Comparison of ENCODE assay signal across 8 cellular contexts in genomic region chr2:134460583-134460998, GRCh38.
DNase-seq lines count a peak whose midpoint lies in the region; ATAC-seq and TF ChIP-seq lines count a peak whose summit lies in the region.

No MANE protein-coding gene starts in this region.

- no peaks in the 10 kb centered on the region for H3K36me3 ChIP-seq in CD8-positive, alpha-beta memory T cell (ENCODE audit: insufficient read depth, low read length)

- H3K27ac ChIP-seq in CD8-positive, alpha-beta memory T cell (ENCODE audit: low read depth, low read length): no peak overlapping the region

- peaks cover 0 to 5% (median 0%) of the 10 kb centered on the region in 3 donors for H3K36me3 Mint-ChIP-seq in CD8-positive, alpha-beta memory T cell
- no peaks in the 10 kb centered on the region for H3K36me3 Mint-ChIP-seq in osteocyte (ENCODE audit: unreplicated experiment)
- no peaks in the 10 kb centered on the region for H3K36me3 Mint-ChIP-seq in activated T-helper 2 cell treated with anti-CD3 and anti-CD28 coated beads, Interferon-gamma antibody, Interleukin-2, Interleukin-4, amounts not matched to agents 10 μg/mL and 5 μg/mL and 100 μg/mL, durations not matched to agents 14 hours and 24 hours and 36 hours (ENCODE audit: low read depth)

- no peaks in the 10 kb centered on the region for H3K27me3 ChIP-seq in CD8-positive, alpha-beta memory T cell (ENCODE audit: insufficient read depth, low read length, poor library complexity, severe bottlenecking)

- intact Hi-C loops in activated T-helper 2 cell treated with anti-CD3 and anti-CD28 coated beads, Interferon-gamma antibody, Interleukin-2, Interleukin-4, amounts not matched to agents 10 μg/mL and 5 μg/mL and 100 μg/mL, durations not matched to agents 14 hours and 24 hours and 36 hours (cut with micrococcal nuclease): loop anchor here (10.0 kb wide), 1 partner anchor 324 kb away; no protein-coding TSS in a partner anchor

- DNase-seq in CD8-positive, alpha-beta memory T cell: peak in 3 of 5 donors; percentile 5 to 57 (median 11)
- peak; percentile 68 for DNase-seq in NCI-H2227 treated with DMSO at 0.1 percent for 48 hours (lab: John Stamatoyannopoulos, UW)
- DNase-seq in activated CD8-positive, alpha-beta memory T cell treated with anti-CD3 and anti-CD28 coated beads, Interleukin-2, amount 50 U/mL, for 4 hours: peak; percentile 25
- DNase-seq in globus pallidus (ENCODE audit: low spot score): peak; percentile 54
- DNase-seq in osteocyte (ENCODE audit: extremely low spot score, unreplicated experiment): no peak
- no peak for DNase-seq in activated T-helper 2 cell treated with anti-CD3 and anti-CD28 coated beads, Interferon-gamma antibody, Interleukin-2, Interleukin-4, amounts not matched to agents 10 μg/mL and 5 μg/mL and 100 μg/mL, durations not matched to agents 14 hours and 24 hours and 36 hours (ENCODE audit: low spot score)

- peak; percentile 74 for ATAC-seq in GM18909 (IDR thresholded peaks at IDR 0.05; ENCODE audit: poor library complexity, unreplicated experiment)
- peak; percentile 73 for ATAC-seq in HG03139 (IDR thresholded peaks at IDR 0.05; ENCODE audit: unreplicated experiment)

- peak; percentile 64 for TF ChIP-seq CTCF in osteocyte (IDR thresholded peaks at IDR 0.05)

- H3K27me3 Mint-ChIP-seq in CD8-positive, alpha-beta memory T cell: peaks cover 0 to under 1% of the 10 kb centered on the region in 2 donors
- H3K27me3 Mint-ChIP-seq in osteocyte (ENCODE audit: unreplicated experiment): no peaks in the 10 kb centered on the region
- H3K27me3 Mint-ChIP-seq in activated T-helper 2 cell treated with anti-CD3 and anti-CD28 coated beads, Interferon-gamma antibody, Interleukin-2, Interleukin-4, amounts not matched to agents 10 μg/mL and 5 μg/mL and 100 μg/mL, durations not matched to agents 14 hours and 24 hours and 36 hours (ENCODE audit: low read depth): no peaks in the 10 kb centered on the region

- H3K9me3 Mint-ChIP-seq in CD8-positive, alpha-beta memory T cell: no peaks in the 10 kb centered on the region
- no peaks in the 10 kb centered on the region for H3K9me3 Mint-ChIP-seq in osteocyte (ENCODE audit: unreplicated experiment)
- H3K9me3 Mint-ChIP-seq in activated T-helper 2 cell treated with anti-CD3 and anti-CD28 coated beads, Interferon-gamma antibody, Interleukin-2, Interleukin-4, amounts not matched to agents 10 μg/mL and 5 μg/mL and 100 μg/mL, durations not matched to agents 14 hours and 24 hours and 36 hours: no peaks in the 10 kb centered on the region

- H3K4me3 Mint-ChIP-seq in CD8-positive, alpha-beta memory T cell: no peak overlapping the region
- H3K4me3 Mint-ChIP-seq in osteocyte (ENCODE audit: unreplicated experiment): no peak overlapping the region
- no peak overlapping the region for H3K4me3 Mint-ChIP-seq in activated T-helper 2 cell treated with anti-CD3 and anti-CD28 coated beads, Interferon-gamma antibody, Interleukin-2, Interleukin-4, amounts not matched to agents 10 μg/mL and 5 μg/mL and 100 μg/mL, durations not matched to agents 14 hours and 24 hours and 36 hours (ENCODE audit: low read depth)

- CTCF ChIA-PET in CD8-positive, alpha-beta memory T cell (lab: Charles Lee): interaction anchor here (0.9 to 1.0 kb wide), 2 partner anchors 10 to 440 kb away, joined by 3 to 4 read pairs; no protein-coding TSS in a partner anchor

- no peak overlapping the region for H3K27ac Mint-ChIP-seq in CD8-positive, alpha-beta memory T cell
- no peak overlapping the region for H3K27ac Mint-ChIP-seq in osteocyte (ENCODE audit: unreplicated experiment)
- H3K27ac Mint-ChIP-seq in activated T-helper 2 cell treated with anti-CD3 and anti-CD28 coated beads, Interferon-gamma antibody, Interleukin-2, Interleukin-4, amounts not matched to agents 10 μg/mL and 5 μg/mL and 100 μg/mL, durations not matched to agents 14 hours and 24 hours and 36 hours: no peak overlapping the region

- no peaks in the 10 kb centered on the region for H3K4me1 ChIP-seq in CD8-positive, alpha-beta memory T cell (ENCODE audit: insufficient read depth, low read length)

- H3K4me3 ChIP-seq in CD8-positive, alpha-beta memory T cell (ENCODE audit: low read length): no peak overlapping the region

- POLR2A ChIA-PET in CD8-positive, alpha-beta memory T cell (lab: Charles Lee): no interaction called here

- H3K9me3 ChIP-seq in CD8-positive, alpha-beta memory T cell (ENCODE audit: low read length): no peaks in the 10 kb centered on the region

- H3K4me1 Mint-ChIP-seq in CD8-positive, alpha-beta memory T cell: no peaks in the 10 kb centered on the region
- H3K4me1 Mint-ChIP-seq in osteocyte (ENCODE audit: unreplicated experiment): no peaks in the 10 kb centered on the region
- H3K4me1 Mint-ChIP-seq in activated T-helper 2 cell treated with anti-CD3 and anti-CD28 coated beads, Interferon-gamma antibody, Interleukin-2, Interleukin-4, amounts not matched to agents 10 μg/mL and 5 μg/mL and 100 μg/mL, durations not matched to agents 14 hours and 24 hours and 36 hours (ENCODE audit: low read depth): no peaks in the 10 kb centered on the region

Comparison
In these comparisons a context has a peak if more than half of its experiments do, and no peak if none do; other contexts are left out.
1. DNase-seq: peak in CD8-positive, alpha-beta memory T cell (3 of 5), NCI-H2227 treated with DMSO at 0.1 percent for 48 hours (single experiment), activated CD8-positive, alpha-beta memory T cell treated with anti-CD3 and anti-CD28 coated beads, Interleukin-2, amount 50 U/mL, for 4 hours (single experiment) and globus pallidus (single experiment); none in osteocyte (single experiment) and activated T-helper 2 cell treated with anti-CD3 and anti-CD28 coated beads, Interferon-gamma antibody, Interleukin-2, Interleukin-4, amounts not matched to agents 10 μg/mL and 5 μg/mL and 100 μg/mL, durations not matched to agents 14 hours and 24 hours and 36 hours (single experiment).